Comparison of ENCODE assay signal across 18 cellular contexts in genomic region chrX:134868766-134869495, GRCh38. TPM values are rescaled to one million over a fixed set of nuclear protein-coding genes. Genes with fewer than 3 reads are reported as not detected.
DNase-seq lines count a peak whose midpoint lies in the region; ATAC-seq and TF ChIP-seq lines count a peak whose summit lies in the region.
"Had no signal": no experiment of that assay in that cellular context is flagged by ENCODE, and none has a peak within 500 bp of the region (broad histone marks: within the 10 kb centered on the region; RNA-seq: fewer than 3 reads in every experiment).

No MANE protein-coding gene starts in this region.

- no peaks in the 10 kb centered on the region for H3K4me1 Mint-ChIP-seq in activated T-cell treated with anti-CD3 and anti-CD28 coated beads, Interleukin-2, amount 50 U/mL, for 4 hours (ENCODE audit: low read depth)
- H3K4me1 Mint-ChIP-seq: activated CD4-positive, alpha-beta memory T cell treated with anti-CD3 and anti-CD28 coated beads, Interleukin-2, amount 10 ng/mL, durations not matched to agents 7 days and 5 days; activated naive CD4-positive, alpha-beta T cell treated with anti-CD3 and anti-CD28 coated beads, Interleukin-2, amount 10 ng/mL, durations not matched to agents 7 days and 5 days; naive thymus-derived CD8-positive, alpha-beta T cell had no signal

- no peaks in the 10 kb centered on the region for H3K79me1 ChIP-seq in mesendoderm (ENCODE audit: low read length)

- no peak overlapping the region for H2BK15ac ChIP-seq in mesendoderm (replicated peaks; ENCODE audit: low read depth)

- no CpG with 5 or more reads among the region's 6 CpGs for WGBS in mesendoderm (ENCODE audit: extremely low coverage, insufficient coverage, low lambda C conversion rate)

- no peaks in the 10 kb centered on the region for H3K9me3 Mint-ChIP-seq in activated T-cell treated with anti-CD3 and anti-CD28 coated beads, Interleukin-2, amount 50 U/mL, for 4 hours
- H3K9me3 Mint-ChIP-seq: activated CD4-positive, alpha-beta memory T cell treated with anti-CD3 and anti-CD28 coated beads, Interleukin-2, amount 10 ng/mL, durations not matched to agents 7 days and 5 days had no signal

- no peak for TF ChIP-seq CTCF in osteoblast (IDR thresholded peaks at IDR 0.05; ENCODE audit: extremely low read depth, low read depth, low read length)

- no peaks in the 10 kb centered on the region for H3K36me3 ChIP-seq in osteoblast (ENCODE audit: insufficient read depth, low read length)
- no peaks in the 10 kb centered on the region for H3K36me3 ChIP-seq in mesendoderm (ENCODE audit: control insufficient read depth, insufficient read depth, low read length)
- H3K36me3 ChIP-seq: gastroesophageal sphincter, HAP-1 had no signal

- H3K9ac ChIP-seq in mesendoderm (ENCODE audit: low read length), result no peak overlapping the region

- no peak overlapping the region for H3K4ac ChIP-seq in mesendoderm (ENCODE audit: low read depth, low read length)

- no peak overlapping the region for H4K5ac ChIP-seq in mesendoderm (ENCODE audit: low read length)

- H2AFZ ChIP-seq in osteoblast (ENCODE audit: low read length), result no peak overlapping the region

- no peak overlapping the region for H2BK120ac ChIP-seq in mesendoderm (ENCODE audit: low read depth, low read length)

- H3K4me3 ChIP-seq in osteoblast (ENCODE audit: insufficient read depth, low read length) (no peak overlapping the region), mesendoderm (ENCODE audit: low read length) (no peak overlapping the region)
- H3K4me3 ChIP-seq: gastroesophageal sphincter, HAP-1 had no signal

- H2AK5ac ChIP-seq in mesendoderm (ENCODE audit: low read length), result no peak overlapping the region

- no peak overlapping the region for H4K8ac ChIP-seq in mesendoderm (ENCODE audit: low read depth, low read length)

- H3K79me2 ChIP-seq in osteoblast (ENCODE audit: insufficient read depth, low read length) (no peaks in the 10 kb centered on the region), mesendoderm (ENCODE audit: control insufficient read depth, insufficient read depth, low read length) (no peaks in the 10 kb centered on the region)

- no peak overlapping the region for H3K4me3 Mint-ChIP-seq in activated T-cell treated with anti-CD3 and anti-CD28 coated beads, Interleukin-2, amount 50 U/mL, for 4 hours
- H3K4me3 Mint-ChIP-seq: activated CD4-positive, alpha-beta memory T cell treated with anti-CD3 and anti-CD28 coated beads, Interleukin-2, amount 10 ng/mL, durations not matched to agents 7 days and 5 days; activated naive CD4-positive, alpha-beta T cell treated with anti-CD3 and anti-CD28 coated beads, Interleukin-2, amount 10 ng/mL, durations not matched to agents 7 days and 5 days; naive thymus-derived CD8-positive, alpha-beta T cell; T-helper 1 cell treated with Interleukin-12 subunit alpha and Interleukin-12 subunit beta and Interleukin-4 antibody, amounts not matched to agents 30 μg/mL and 1 μg/mL, for 36 hours had no signal

- H3K36me3 Mint-ChIP-seq in activated T-cell treated with anti-CD3 and anti-CD28 coated beads, Interleukin-2, amount 50 U/mL, for 4 hours (ENCODE audit: insufficient read depth), result no peaks in the 10 kb centered on the region
- H3K36me3 Mint-ChIP-seq: activated naive CD4-positive, alpha-beta T cell treated with anti-CD3 and anti-CD28 coated beads, Interleukin-2, amount 10 ng/mL, durations not matched to agents 7 days and 5 days; naive thymus-derived CD8-positive, alpha-beta T cell had no signal

- H3K23ac ChIP-seq in mesendoderm (ENCODE audit: low read length), result no peak overlapping the region

- H3K4me2 ChIP-seq in osteoblast (ENCODE audit: insufficient read depth, low read length), result no peak overlapping the region
- H3K4me2 ChIP-seq in mesendoderm (ENCODE audit: low read length), result no peak overlapping the region

- H3K4me1 ChIP-seq in osteoblast (ENCODE audit: insufficient read depth, low read length) (no peaks in the 10 kb centered on the region), mesendoderm (ENCODE audit: control insufficient read depth, low read depth, low read length) (no peaks in the 10 kb centered on the region)
- H3K4me1 ChIP-seq: Caco-2, gastroesophageal sphincter, HAP-1 had no signal

- H3K56ac ChIP-seq in mesendoderm (ENCODE audit: low read length), result no peak overlapping the region

- H4K20me1 ChIP-seq in osteoblast (ENCODE audit: insufficient read depth, low read length), result no peaks in the 10 kb centered on the region

- H3K27me3 ChIP-seq in osteoblast (ENCODE audit: insufficient read depth, low read length) (no peaks in the 10 kb centered on the region), mesendoderm (ENCODE audit: insufficient read depth, low read length, poor library complexity) (no peaks in the 10 kb centered on the region)
- H3K27me3 ChIP-seq: gastroesophageal sphincter had no signal

- no peak overlapping the region for H2BK5ac ChIP-seq in mesendoderm (ENCODE audit: low read length)

- H3K9me3 ChIP-seq in osteoblast (ENCODE audit: low read depth, low read length), result no peaks in the 10 kb centered on the region
- H3K9me3 ChIP-seq: Caco-2, gastroesophageal sphincter had no signal

- DNase-seq in EL (peak; percentile 69), NCI-H460 (ENCODE audit: extremely low read depth, low read depth) (peak; percentile 5), dermis blood vessel endothelial cell (peak; percentile 51), osteoblast (ENCODE audit: insufficient read length, low spot score, missing footprints) (peak; percentile 79), NOMO-1 treated with dmso at 0.1 percent for 144 hours (lab: John Stamatoyannopoulos, UW; ENCODE audit: unreplicated experiment) (no peak), NCI-H1417 (lab: John Stamatoyannopoulos, UW) (no peak), mesendoderm (no peak)
- no peak for DNase-seq in activated T-cell treated with anti-CD3 and anti-CD28 coated beads, Interleukin-2, amount 50 U/mL, for 4 hours
- DNase-seq: activated CD4-positive, alpha-beta memory T cell treated with anti-CD3 and anti-CD28 coated beads, Interleukin-2, amount 10 ng/mL, durations not matched to agents 7 days and 5 days; activated naive CD4-positive, alpha-beta T cell treated with anti-CD3 and anti-CD28 coated beads, Interleukin-2, amount 10 ng/mL, durations not matched to agents 7 days and 5 days; Caco-2; KG1; naive thymus-derived CD8-positive, alpha-beta T cell; NCI-H2107; substantia nigra had no signal

- ATAC-seq in activated T-cell treated with anti-CD3 and anti-CD28 coated beads, Interleukin-2, amount 50 U/mL, for 4 hours, result no peak
- ATAC-seq: gastroesophageal sphincter; naive thymus-derived CD8-positive, alpha-beta T cell had no signal

- H3K27me3 Mint-ChIP-seq in activated T-cell treated with anti-CD3 and anti-CD28 coated beads, Interleukin-2, amount 50 U/mL, for 4 hours (ENCODE audit: low read depth), result no peaks in the 10 kb centered on the region

- H3K27ac ChIP-seq in osteoblast (ENCODE audit: low read depth, low read length), result peak overlapping the region; percentile 9
- no peak overlapping the region for H3K27ac ChIP-seq in mesendoderm (ENCODE audit: low read depth, low read length)
- H3K27ac ChIP-seq: gastroesophageal sphincter had no signal

- H3K18ac ChIP-seq in mesendoderm (ENCODE audit: low read length), result no peak overlapping the region

RNA-seq across cellular contexts. Expression of gene MOSPD1, which starts 46.1 kb away (rescaled TPM):
- 40.0 and 44.9 TPM in 2 replicates for total RNA-seq in NCI-H460 (2014; rRNA removed; shearing (Covaris generic))
- polyA plus RNA-seq in NCI-H460 (2014; cell fraction: nucleus; rRNA removed), result 6.3 and 6.9 TPM in 2 replicates
- total RNA-seq in dermis blood vessel endothelial cell, result 28.2 and 41.0 TPM in 2 replicates
- total RNA-seq in osteoblast, result 43.3 and 46.0 TPM in 2 replicates
- 10 to 100 TPM; 18.6 to 20.3 (median 19.4) TPM for total RNA-seq in activated T-cell treated with anti-CD3 and anti-CD28 coated beads, Interleukin-2, amount 50 U/mL, for 4 hours
- polyA plus RNA-seq in mesendoderm (2013, experiment 1 of 2), result 28.1 TPM
- polyA plus RNA-seq in mesendoderm (2013, experiment 2 of 2), result 28.3 TPM

Comparison
In these comparisons a context has a peak if more than half of its experiments do, and no peak if none do; other contexts are left out.
1. DNase-seq: peak in EL (single experiment), NCI-H460 (single experiment), dermis blood vessel endothelial cell (single experiment) and osteoblast (single experiment); none in NOMO-1 treated with dmso at 0.1 percent for 144 hours (single experiment), activated T-cell treated with anti-CD3 and anti-CD28 coated beads, Interleukin-2, amount 50 U/mL, for 4 hours (single experiment), NCI-H1417 (0 of 3) and mesendoderm (single experiment).